ENCODE assay signal across 8 cellular contexts in the genomic region with DNA sequence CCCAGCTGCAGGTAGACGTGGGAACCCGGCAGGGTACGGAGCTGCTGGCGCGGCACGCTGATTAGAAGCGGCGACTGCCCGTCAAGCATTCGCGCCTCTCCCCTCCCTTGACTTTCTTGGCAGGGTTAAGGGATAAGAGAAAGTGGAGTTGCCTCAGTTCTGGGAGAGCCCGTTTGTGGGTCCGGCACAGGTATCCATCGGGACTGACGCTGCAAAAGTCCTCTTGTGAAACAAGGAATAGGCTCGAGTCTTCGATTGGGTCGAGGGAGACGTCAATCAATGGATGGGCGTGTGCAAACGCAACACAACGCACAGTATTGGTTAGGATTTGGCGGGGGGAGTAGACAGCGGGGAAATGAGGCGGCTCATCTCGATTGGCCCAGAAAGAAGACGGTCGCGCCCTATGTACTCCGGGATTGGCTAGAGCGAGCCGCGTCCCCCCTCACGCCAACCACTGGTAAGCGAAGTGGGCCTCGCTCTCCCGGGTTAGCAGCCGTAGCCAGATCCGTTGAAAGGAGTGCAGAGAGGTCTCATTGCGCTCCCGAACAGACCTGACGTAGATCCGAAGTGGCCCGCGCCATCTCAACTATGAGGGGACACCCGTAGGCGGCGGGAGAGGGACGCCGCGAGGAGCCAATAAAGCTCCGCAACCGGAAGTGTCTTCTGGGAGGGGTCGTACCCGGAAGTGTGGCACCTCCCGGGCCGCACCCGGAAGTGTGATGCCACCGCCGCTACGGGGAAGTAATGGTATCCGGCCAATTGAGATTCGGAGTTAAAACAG. TPM values are rescaled to one million over a fixed set of nuclear protein-coding genes. Genes with fewer than 3 reads are reported as not detected.
DNase-seq lines count a peak whose midpoint lies in the region; ATAC-seq, FAIRE-seq and TF ChIP-seq lines count a peak whose summit lies in the region.

TSS of gene MON1B (plus strand) at position 713 of the 781 bp plus-strand sequence. CDS start 296 bp downstream, outside the sequence.

- peak; percentile 97 for DNase-seq in BE2C
- DNase-seq in GM19240 (ENCODE audit: insufficient read length, low spot score), result peak; percentile 94
- peak; percentile 97 to 98 for DNase-seq in NCI-H526 (lab: John Stamatoyannopoulos, UW)
- peak; percentile 95 for DNase-seq in activated CD4-positive, alpha-beta T cell treated with anti-CD3 and anti-CD28 coated beads for 48 hours
- peak; percentile 99 for DNase-seq in kidney tubule cell (ENCODE audit: low spot score)
- DNase-seq in stimulated activated CD4-positive, alpha-beta T cell treated with anti-CD3 and anti-CD28 coated beads, Interleukin-1b, Interleukin-23, amount 100 ng/mL, for 24 hours (ENCODE audit: low read depth in 4 of 4, low spot score in 1 of 4), result peak; percentile 77 to 90 (median 90)

- no peak for TF ChIP-seq CTCF in BE2C (IDR thresholded peaks at IDR 0.05; ENCODE audit: low read depth, low read length)

- ATAC-seq in HG03460 (IDR thresholded peaks at IDR 0.05; ENCODE audit: unreplicated experiment), result peak; percentile 96

- FAIRE-seq in colon (lab: Jason Lieb, UNC), result peak; percentile 95

- peaks cover 2% of the 10 kb centered on the region; the same call in 1 of the 2 replicates for H3K36me3 ChIP-seq in BE2C

- H3K9me3 ChIP-seq in BE2C, result no peaks in the 10 kb centered on the region

- H3K4me1 ChIP-seq in BE2C, result no peaks in the 10 kb centered on the region

- peak within 1 kb of the TSS; percentile 99 for H3K4me3 ChIP-seq in BE2C (ENCODE audit: low read depth, low read length)

- H3K27me3 ChIP-seq in BE2C, result no peaks in the 10 kb centered on the region

RNA-seq across cellular contexts. Expression of gene MON1B, which starts in this region (rescaled TPM):
- 48.2 TPM for polyA plus RNA-seq in BE2C (2012; ENCODE audit: insufficient read depth, insufficient read length, low read depth)

Comparison
In these comparisons a context has a peak if more than half of its experiments do, and no peak if none do; other contexts are left out.
1. Peak in every context shown above with its lines: DNase-seq, ATAC-seq and H3K4me3 ChIP-seq.